ENCODE assay signal across 1 cellular context in genomic region chr2:56580242-56580641, GRCh38.
TF ChIP-seq lines count a peak whose summit lies in the region.

No MANE protein-coding gene starts in this region.

TF ChIP-seq in SK-N-SH, 30 proteins besides CTCF, POLR2A, EP300 and RAD21 (continued from another document):
- no peak for TF ChIP-seq USF2 (IDR thresholded peaks at IDR 0.05; ENCODE audit: borderline replicate concordance, low read depth, low read length)
- TF ChIP-seq MEF2A (IDR thresholded peaks at IDR 0.05; ENCODE audit: borderline replicate concordance, low read depth): peak; percentile 80
- no peak for TF ChIP-seq GABPA (IDR thresholded peaks at IDR 0.05; ENCODE audit: low read depth)
- peak; percentile 96 for TF ChIP-seq PBX3 (IDR thresholded peaks at IDR 0.05)
- 0 out of 2 replicates have a peak, but pooled peaks have one; percentile 42 for TF ChIP-seq SIN3A (IDR thresholded peaks at IDR 0.05; ENCODE audit: borderline replicate concordance, low read depth, low read length)
